28 cellular contexts compared by ENCODE assay signal in genomic region chr3:174028673-174029072, GRCh38.
"Had no signal": no experiment of that assay in that cellular context is flagged by ENCODE, and none has a peak within 500 bp of the region (broad histone marks: within the 10 kb centered on the region; RNA-seq: fewer than 3 reads in every experiment).

No MANE protein-coding gene starts in this region.

- H3K27me3 Mint-ChIP-seq: stimulated activated memory B cell treated with anti-CD40 and anti-IgM and Interleukin-4, amounts not matched to agents 10 μg/mL and 1 μg/mL and 100 μg/mL, for 72 hours; stimulated activated naive B cell treated with anti-CD40 and anti-IgM and Interleukin-4, amounts not matched to agents 10 μg/mL and 1 μg/mL and 100 μg/mL, for 72 hours; stimulated activated naive CD8-positive, alpha-beta T cell treated with anti-CD3 and anti-CD28 coated beads, Interleukin-15, amount 100 ng/mL, for 72 hours; stimulated activated naive CD8-positive, alpha-beta T cell treated with anti-CD3 and anti-CD28 coated beads, Interleukin-15, Interleukin-2, amounts not matched to agents 100 ng/mL and 50 ng/mL, for 24 hours had no signal

- H3K27ac ChIP-seq: stomach, suprapubic skin, testis, thoracic aorta, thyroid gland, tibial artery, tibial nerve, transverse colon, upper lobe of left lung, upper lobe of right lung, uterus, vagina had no signal

- H3K27me3 ChIP-seq: stomach, suprapubic skin, testis, thyroid gland, tibial artery, tibial nerve, transverse colon, upper lobe of left lung, upper lobe of right lung, uterus, vagina had no signal

- H3K4me3 Mint-ChIP-seq: stimulated activated effector memory CD8-positive, alpha-beta T cell treated with anti-CD3 and anti-CD28 coated beads, Interleukin-12 subunit alpha, Interleukin-12 subunit beta, amount 100 ng/mL, for 72 hours; stimulated activated memory B cell treated with anti-CD40 and anti-IgM and Interleukin-4, amounts not matched to agents 10 μg/mL and 1 μg/mL and 100 μg/mL, for 72 hours; stimulated activated naive B cell treated with anti-CD40 and anti-IgM and Interleukin-4, amounts not matched to agents 10 μg/mL and 1 μg/mL and 100 μg/mL, for 72 hours; stimulated activated naive CD8-positive, alpha-beta T cell treated with anti-CD3 and anti-CD28 coated beads, Interleukin-15, amount 100 ng/mL, for 72 hours; stimulated activated naive CD8-positive, alpha-beta T cell treated with anti-CD3 and anti-CD28 coated beads, Interleukin-15, Interleukin-2, amounts not matched to agents 100 ng/mL and 50 ng/mL, for 24 hours; type B pancreatic cell had no signal

- H3K4me1 Mint-ChIP-seq: stimulated activated effector memory CD8-positive, alpha-beta T cell treated with anti-CD3 and anti-CD28 coated beads, Interleukin-12 subunit alpha, Interleukin-12 subunit beta, amount 100 ng/mL, for 72 hours; stimulated activated memory B cell treated with anti-CD40 and anti-IgM and Interleukin-4, amounts not matched to agents 10 μg/mL and 1 μg/mL and 100 μg/mL, for 72 hours; stimulated activated naive B cell treated with anti-CD40 and anti-IgM and Interleukin-4, amounts not matched to agents 10 μg/mL and 1 μg/mL and 100 μg/mL, for 72 hours; stimulated activated naive CD8-positive, alpha-beta T cell treated with anti-CD3 and anti-CD28 coated beads, Interleukin-15, amount 100 ng/mL, for 72 hours had no signal

- H3K9me3 ChIP-seq: testis, thyroid gland, transverse colon, upper lobe of right lung, uterus had no signal

- H3K36me3 Mint-ChIP-seq: stimulated activated effector memory CD8-positive, alpha-beta T cell treated with anti-CD3 and anti-CD28 coated beads, Interleukin-12 subunit alpha, Interleukin-12 subunit beta, amount 100 ng/mL, for 72 hours; stimulated activated memory B cell treated with anti-CD40 and anti-IgM and Interleukin-4, amounts not matched to agents 10 μg/mL and 1 μg/mL and 100 μg/mL, for 72 hours; stimulated activated naive B cell treated with anti-CD40 and anti-IgM and Interleukin-4, amounts not matched to agents 10 μg/mL and 1 μg/mL and 100 μg/mL, for 72 hours had no signal

- H3K4me1 ChIP-seq: stomach, suprapubic skin, testis, thyroid gland, tibial artery, tibial nerve, transverse colon, upper lobe of left lung, upper lobe of right lung, uterus, vagina had no signal

- H3K4me3 ChIP-seq: stomach, suprapubic skin, testis, thoracic aorta, thyroid gland, tibial artery, tibial nerve, transverse colon, upper lobe of left lung, upper lobe of right lung, uterus, vagina had no signal

- H3K36me3 ChIP-seq: suprapubic skin, thoracic aorta, thyroid gland, tibial artery, tibial nerve, transverse colon, upper lobe of left lung, upper lobe of right lung, uterus, vagina had no signal

- H3K27ac Mint-ChIP-seq: stimulated activated effector memory CD8-positive, alpha-beta T cell treated with anti-CD3 and anti-CD28 coated beads, Interleukin-12 subunit alpha, Interleukin-12 subunit beta, amount 100 ng/mL, for 72 hours; stimulated activated memory B cell treated with anti-CD40 and anti-IgM and Interleukin-4, amounts not matched to agents 10 μg/mL and 1 μg/mL and 100 μg/mL, for 72 hours; stimulated activated naive B cell treated with anti-CD40 and anti-IgM and Interleukin-4, amounts not matched to agents 10 μg/mL and 1 μg/mL and 100 μg/mL, for 72 hours; stimulated activated naive CD8-positive, alpha-beta T cell treated with anti-CD3 and anti-CD28 coated beads, Interleukin-15, amount 100 ng/mL, for 72 hours; stimulated activated naive CD8-positive, alpha-beta T cell treated with anti-CD3 and anti-CD28 coated beads, Interleukin-15, Interleukin-2, amounts not matched to agents 100 ng/mL and 50 ng/mL, for 24 hours; type B pancreatic cell had no signal

- DNase-seq: stimulated activated CD4-positive, alpha-beta T cell treated with anti-CD3 and anti-CD28 coated beads, Interleukin-2, amount 100 ng/mL, for 48 hours; stimulated activated CD4-positive, alpha-beta T cell treated with anti-CD3 and anti-CD28 coated beads, Interleukin-4, amount 100 ng/mL, for 1 hour; stimulated activated CD4-positive, alpha-beta T cell treated with anti-CD3 and anti-CD28 coated beads, Interleukin-4, amount 100 ng/mL, for 24 hours; stimulated activated CD4-positive, alpha-beta T cell treated with anti-CD3 and anti-CD28 coated beads, Interleukin-4, amount 100 ng/mL, for 4 hours; stimulated activated CD8-positive, alpha-beta memory T cell treated with anti-CD3 and anti-CD28 coated beads, Interleukin-4, amount 100 ng/mL, for 48 hours; stimulated activated naive B cell treated with anti-CD40 and anti-IgM and Interleukin-4, amounts not matched to agents 10 μg/mL and 1 μg/mL and 100 μg/mL, for 72 hours; stimulated activated naive CD4-positive, alpha-beta T cell; stimulated activated naive CD4-positive, alpha-beta T cell treated with Interleukin-2 at 50 U/mL for 16 hours; stimulated activated naive CD8-positive, alpha-beta T cell treated with anti-CD3 and anti-CD28 coated beads, Interleukin-15, amount 100 ng/mL, for 72 hours; stimulated activated naive CD8-positive, alpha-beta T cell treated with anti-CD3 and anti-CD28 coated beads, Interleukin-15, Interleukin-2, amounts not matched to agents 100 U/mL and 50 U/mL, for 24 hours; stomach; substantia nigra; testis; thyroid gland; tibial artery; transverse colon; trophoblast cell; upper lobe of left lung; upper lobe of right lung; uterus had no signal
